ENCODE assay signal across 9 cellular contexts in the genomic region with DNA sequence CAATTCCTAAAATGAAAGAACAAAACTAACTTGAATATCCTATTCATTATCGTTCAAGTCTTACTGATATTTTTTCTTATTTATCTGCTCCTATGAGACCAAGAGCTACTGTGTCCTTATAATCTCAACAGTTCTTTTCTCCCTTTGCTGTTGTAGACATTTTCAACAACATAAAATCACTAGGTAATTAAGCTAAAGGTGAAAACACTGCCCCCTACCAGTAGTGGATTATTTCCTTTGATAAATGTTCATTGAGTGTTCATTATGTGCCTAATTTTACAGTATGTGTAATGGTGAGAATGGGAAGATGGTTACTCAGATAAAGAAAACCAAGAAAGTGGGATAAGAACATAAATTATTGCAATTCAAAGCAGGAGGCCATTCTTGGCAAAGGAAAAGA. TPM values are rescaled to one million over a fixed set of nuclear protein-coding genes. Genes with fewer than 3 reads are reported as not detected.
A peak's percentile ranks its signal among the peaks of the same experiment; 100 is the strongest.
DNase-seq lines count a peak whose midpoint lies in the region; ATAC-seq and TF ChIP-seq lines count a peak whose summit lies in the region.
"Had no signal": no experiment of that assay in that cellular context is flagged by ENCODE, and none has a peak within 500 bp of the region (broad histone marks: within the 10 kb centered on the region; RNA-seq: fewer than 3 reads in every experiment).

No MANE protein-coding gene starts in this region.

- H3K27ac ChIP-seq in endodermal cell (ENCODE audit: low read depth, low read length) (no peak overlapping the region), neural progenitor cell (no peak overlapping the region)

- no peak for ATAC-seq in HG02885 (IDR thresholded peaks at IDR 0.05; ENCODE audit: poor library complexity, unreplicated experiment)
- ATAC-seq: esophagus mucosa had no signal

- TF ChIP-seq CTCF in GM06990 (IDR thresholded peaks at IDR 0.05; ENCODE audit: insufficient read depth, low read length, poor library complexity, severe bottlenecking) (peak; percentile 10), endodermal cell (conservative IDR thresholded peaks at IDR 0.05) (peak; percentile 65), neural progenitor cell (IDR thresholded peaks at IDR 0.05) (peak; percentile 47)

- no peaks in the 10 kb centered on the region for H3K79me2 ChIP-seq in neural progenitor cell (ENCODE audit: low read depth)

- H3K4me1 Mint-ChIP-seq in endodermal cell = peaks cover 9% of the 10 kb centered on the region
- peaks cover 4% of the 10 kb centered on the region for H3K4me1 Mint-ChIP-seq in neural progenitor cell

- H3K27ac Mint-ChIP-seq in endodermal cell = no peak overlapping the region
- H3K27ac Mint-ChIP-seq in neural progenitor cell = no peak overlapping the region

- H3F3A ChIP-seq in neural progenitor cell (ENCODE audit: low read depth) = no peaks in the 10 kb centered on the region

- H3K36me3 ChIP-seq in GM06990 (ENCODE audit: control insufficient read depth, insufficient read depth, low read length) = no peaks in the 10 kb centered on the region
- no peaks in the 10 kb centered on the region for H3K36me3 ChIP-seq in endodermal cell (ENCODE audit: control insufficient read depth, insufficient read depth, low read length)
- no peaks in the 10 kb centered on the region for H3K36me3 ChIP-seq in neural progenitor cell

- H3K4me2 ChIP-seq in neural progenitor cell = no peak overlapping the region

- H3K27me3 ChIP-seq in GM06990 (replicated peaks; ENCODE audit: control insufficient read depth, insufficient read depth, low read length) (no peaks in the 10 kb centered on the region), endodermal cell (ENCODE audit: control insufficient read depth, insufficient read depth, low read length, poor library complexity, severe bottlenecking) (no peaks in the 10 kb centered on the region), neural progenitor cell (no peaks in the 10 kb centered on the region)

- H3K9me3 ChIP-seq in endodermal cell (ENCODE audit: control insufficient read depth, low read length) (no peaks in the 10 kb centered on the region), neural progenitor cell (ENCODE audit: low read depth) (no peaks in the 10 kb centered on the region)

- H3K4me1 ChIP-seq in endodermal cell (ENCODE audit: control insufficient read depth, insufficient read depth, low read length) (peaks cover 3% of the 10 kb centered on the region), neural progenitor cell (no peaks in the 10 kb centered on the region)

- H3K36me3 Mint-ChIP-seq in endodermal cell (ENCODE audit: low read depth) (no peaks in the 10 kb centered on the region), neural progenitor cell (no peaks in the 10 kb centered on the region)

- no peak overlapping the region for H3K4me3 Mint-ChIP-seq in endodermal cell
- H3K4me3 Mint-ChIP-seq in neural progenitor cell = no peak overlapping the region

- H3K27me3 Mint-ChIP-seq in endodermal cell (ENCODE audit: insufficient read depth) (no peaks in the 10 kb centered on the region), neural progenitor cell (ENCODE audit: insufficient read depth, low read depth) (peaks cover 2% of the 10 kb centered on the region)

- WGBS in endodermal cell (ENCODE audit: insufficient coverage in 1 of 2, insufficient read length in 1 of 2), 2 experiments = 90 to 92% methylated on average over 1 of the region's 1 CpG

- H3K9ac ChIP-seq in endodermal cell (ENCODE audit: extremely low read depth, low read length, poor library complexity, severe bottlenecking) (no peak overlapping the region), neural progenitor cell (no peak overlapping the region)

- no peak overlapping the region for H2AFZ ChIP-seq in neural progenitor cell (replicated peaks)

- no peaks in the 10 kb centered on the region for H4K20me1 ChIP-seq in neural progenitor cell (ENCODE audit: low read depth)

- DNase-seq in GM06990 (ENCODE audit: extremely low read depth, insufficient read length) (no peak), M059J (ENCODE audit: low read depth) (peak; percentile 36), endodermal cell (no peak), neural progenitor cell (ENCODE audit: low spot score) (no peak), NCI-H187 treated with DMSO at 0.1 percent for 48 hours (lab: John Stamatoyannopoulos, UW) (no peak), NCI-H1048 (lab: John Stamatoyannopoulos, UW) (no peak)

- H3K9me3 Mint-ChIP-seq in endodermal cell (peaks cover 6% of the 10 kb centered on the region), neural progenitor cell (no peaks in the 10 kb centered on the region)

- no peak overlapping the region for H3K4me3 ChIP-seq in GM06990 (replicated peaks; ENCODE audit: low read depth, low read length)
- H3K4me3 ChIP-seq in endodermal cell (ENCODE audit: low read length) = no peak overlapping the region
- H3K4me3 ChIP-seq in neural progenitor cell = no peak overlapping the region

RNA-seq across cellular contexts. Expression of a gene that starts 41.4 kb away (rescaled TPM):
- total RNA-seq in M059J (2014; rRNA removed; shearing (Covaris generic)) = 0.15 and 0.20 TPM in 2 replicates
- total RNA-seq in endodermal cell (under 1 TPM; 0.09 TPM), neural progenitor cell (ENCODE audit: low replicate concordance) (0.15 and 0.65 TPM in 2 replicates)
- polyA plus RNA-seq in endodermal cell (2013, experiment 1 of 2) = 4.1 TPM
- polyA plus RNA-seq in endodermal cell (2013, experiment 2 of 2) = 4.0 TPM
- total RNA-seq: T-helper 2 cell treated with Interferon-gamma antibody and Interleukin-4, amounts not matched to agents 100 ng/mL and 5 ng/mL, for 36 hours had no signal

Comparison
In these comparisons a context has a peak if more than half of its experiments do, and no peak if none do; other contexts are left out.
1. CTCF ChIP-seq: peak in every context shown above with its lines; median percentile 65 in endodermal cell; 47 in neural progenitor cell; 10 in GM06990.